In the genomic region with DNA sequence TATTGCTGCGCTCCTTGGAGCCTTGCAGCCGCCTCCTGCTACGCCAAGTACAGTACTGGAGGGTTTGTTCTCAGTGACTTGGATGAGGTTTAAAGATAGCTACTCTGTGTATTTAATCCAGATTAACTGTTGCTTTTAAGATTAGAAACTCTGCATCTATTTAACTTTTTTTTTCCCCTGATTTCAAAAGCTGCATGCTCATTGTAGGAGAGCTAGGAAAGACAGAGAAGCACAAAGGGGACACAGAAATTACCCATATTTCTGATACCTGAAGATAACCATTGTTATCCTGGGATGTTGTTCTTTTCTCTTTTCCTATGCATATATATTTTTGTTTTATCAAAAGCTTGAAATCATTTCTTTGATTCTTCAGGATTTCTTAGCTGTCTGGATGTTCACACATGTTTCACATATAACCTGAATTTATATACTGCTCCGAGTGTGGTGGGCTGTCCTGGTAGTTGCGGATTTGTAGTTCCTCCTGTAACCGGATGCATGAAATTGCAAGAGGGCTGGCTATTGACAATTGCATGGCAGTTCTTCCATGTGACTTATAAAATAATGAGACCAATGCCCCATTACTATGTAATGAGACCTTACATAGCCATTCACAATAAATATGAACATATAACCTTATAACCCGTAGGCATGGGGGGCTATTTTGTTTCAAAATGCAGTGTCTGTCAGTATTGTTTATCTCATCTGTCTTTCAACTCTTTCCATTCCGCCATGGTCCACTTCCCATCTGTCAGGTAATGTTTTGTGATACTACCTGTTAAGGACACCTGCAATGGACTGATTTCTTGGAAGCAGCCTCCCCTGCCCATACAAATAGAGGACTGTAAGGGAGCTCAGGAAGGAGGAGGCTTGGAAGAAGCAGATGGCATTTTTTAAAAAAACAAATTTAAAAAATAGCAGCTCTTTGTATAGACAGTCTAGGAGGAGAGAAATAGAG, we compare ENCODE assay signal across 1 cellular context.
TF ChIP-seq lines count a peak whose summit lies in the region.

No MANE protein-coding gene starts in this region.

TF ChIP-seq in WTC11, 78 proteins besides CTCF, POLR2A, EP300 and RAD21 (continued from another document):
- TF ChIP-seq, protein P1, sequence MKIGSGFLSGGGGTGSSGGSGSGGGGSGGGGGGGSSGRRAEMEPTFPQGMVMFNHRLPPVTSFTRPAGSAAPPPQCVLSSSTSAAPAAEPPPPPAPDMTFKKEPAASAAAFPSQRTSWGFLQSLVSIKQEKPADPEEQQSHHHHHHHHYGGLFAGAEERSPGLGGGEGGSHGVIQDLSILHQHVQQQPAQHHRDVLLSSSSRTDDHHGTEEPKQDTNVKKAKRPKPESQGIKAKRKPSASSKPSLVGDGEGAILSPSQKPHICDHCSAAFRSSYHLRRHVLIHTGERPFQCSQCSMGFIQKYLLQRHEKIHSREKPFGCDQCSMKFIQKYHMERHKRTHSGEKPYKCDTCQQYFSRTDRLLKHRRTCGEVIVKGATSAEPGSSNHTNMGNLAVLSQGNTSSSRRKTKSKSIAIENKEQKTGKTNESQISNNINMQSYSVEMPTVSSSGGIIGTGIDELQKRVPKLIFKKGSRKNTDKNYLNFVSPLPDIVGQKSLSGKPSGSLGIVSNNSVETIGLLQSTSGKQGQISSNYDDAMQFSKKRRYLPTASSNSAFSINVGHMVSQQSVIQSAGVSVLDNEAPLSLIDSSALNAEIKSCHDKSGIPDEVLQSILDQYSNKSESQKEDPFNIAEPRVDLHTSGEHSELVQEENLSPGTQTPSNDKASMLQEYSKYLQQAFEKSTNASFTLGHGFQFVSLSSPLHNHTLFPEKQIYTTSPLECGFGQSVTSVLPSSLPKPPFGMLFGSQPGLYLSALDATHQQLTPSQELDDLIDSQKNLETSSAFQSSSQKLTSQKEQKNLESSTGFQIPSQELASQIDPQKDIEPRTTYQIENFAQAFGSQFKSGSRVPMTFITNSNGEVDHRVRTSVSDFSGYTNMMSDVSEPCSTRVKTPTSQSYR (CRISPR knock-in tag; IDR thresholded peaks at IDR 0.05) = no peak
- TF ChIP-seq ZNF671 (CRISPR knock-in tag; IDR thresholded peaks at IDR 0.05) (no peak), ZNF121 (CRISPR knock-in tag; IDR thresholded peaks at IDR 0.05) (no peak)
- TF ChIP-seq, protein P2, sequence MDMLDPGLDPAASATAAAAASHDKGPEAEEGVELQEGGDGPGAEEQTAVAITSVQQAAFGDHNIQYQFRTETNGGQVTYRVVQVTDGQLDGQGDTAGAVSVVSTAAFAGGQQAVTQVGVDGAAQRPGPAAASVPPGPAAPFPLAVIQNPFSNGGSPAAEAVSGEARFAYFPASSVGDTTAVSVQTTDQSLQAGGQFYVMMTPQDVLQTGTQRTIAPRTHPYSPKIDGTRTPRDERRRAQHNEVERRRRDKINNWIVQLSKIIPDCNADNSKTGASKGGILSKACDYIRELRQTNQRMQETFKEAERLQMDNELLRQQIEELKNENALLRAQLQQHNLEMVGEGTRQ (CRISPR knock-in tag; IDR thresholded peaks at IDR 0.05) = no peak
